In the genomic region with DNA sequence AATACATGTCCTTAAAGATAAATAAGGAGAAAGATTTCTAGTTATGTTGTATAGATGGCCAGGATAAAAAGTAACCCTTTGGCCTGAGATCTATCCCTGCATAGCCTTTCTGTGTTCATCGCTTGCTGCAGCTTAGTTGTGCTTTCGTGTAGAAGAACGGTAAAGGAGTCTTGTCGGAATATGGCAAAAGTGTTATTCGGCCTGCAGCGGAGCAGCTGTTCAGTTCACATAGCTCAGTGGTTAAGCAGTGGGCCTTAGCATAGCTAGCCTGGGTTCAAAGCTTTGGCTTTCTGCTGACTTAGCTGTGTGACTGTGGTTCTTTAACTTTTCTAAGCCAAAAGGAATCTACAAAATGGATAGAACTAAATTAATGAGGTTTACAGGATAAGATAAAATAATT, we compare ENCODE assay signal across 17 cellular contexts.
"Had no signal": no experiment of that assay in that cellular context is flagged by ENCODE, and none has a peak within 500 bp of the region (broad histone marks: within the 10 kb centered on the region; RNA-seq: fewer than 3 reads in every experiment).

No MANE protein-coding gene starts in this region.

- H3K27ac Mint-ChIP-seq: natural killer cell treated with Interleukin-12 subunit alpha and Interleukin-12 subunit beta and Interleukin-15 and Interleukin-18, amount 100 ng/mL, for 72 hours; WTC11 had no signal

- H3K36me3 ChIP-seq: thyroid gland had no signal

- DNase-seq: activated CD8-positive, alpha-beta memory T cell treated with anti-CD3 and anti-CD28 coated beads for 24 hours; activated CD8-positive, alpha-beta memory T cell treated with anti-CD3 and anti-CD28 coated beads, Interleukin-2, amount 50 U/mL, for 4 hours; activated naive CD4-positive, alpha-beta T cell treated with anti-CD3 and anti-CD28 coated beads for 36 hours; activated T-cell treated with anti-CD3 and anti-CD28 coated beads, Interleukin-2, amount 50 U/mL, for 4 hours; foreskin fibroblast; kidney; nucleus accumbens; spleen; stimulated activated CD4-positive, alpha-beta T cell treated with anti-CD3 and anti-CD28 coated beads, Interleukin-4, amount 100 ng/mL, for 1 hour; stimulated activated naive CD4-positive, alpha-beta T cell; substantia nigra; T1000; thyroid gland had no signal

- H3K27me3 Mint-ChIP-seq: natural killer cell treated with Interleukin-12 subunit alpha and Interleukin-12 subunit beta and Interleukin-15 and Interleukin-18, amount 100 ng/mL, for 72 hours had no signal

- H3K4me3 ChIP-seq: spleen, thyroid gland had no signal

- H3K36me3 Mint-ChIP-seq: WTC11 had no signal

- H3K4me1 ChIP-seq: spleen, thyroid gland had no signal

- H3K4me1 Mint-ChIP-seq: WTC11 had no signal

- H3K27ac ChIP-seq: spleen, thyroid gland had no signal

- H3K27me3 ChIP-seq: spleen, thyroid gland had no signal

- H3K4me3 Mint-ChIP-seq: activated naive CD4-positive, alpha-beta T cell treated with anti-CD3 and anti-CD28 coated beads for 36 hours; activated T-cell treated with anti-CD3 and anti-CD28 coated beads, Interleukin-2, amount 50 U/mL, for 4 hours; natural killer cell treated with Interleukin-12 subunit alpha and Interleukin-12 subunit beta and Interleukin-15 and Interleukin-18, amount 100 ng/mL, for 72 hours; WTC11 had no signal

- ATAC-seq: activated T-cell treated with anti-CD3 and anti-CD28 coated beads, Interleukin-2, amount 50 U/mL, for 4 hours; left lobe of liver; natural killer cell treated with Interleukin-12 subunit alpha and Interleukin-12 subunit beta and Interleukin-15 and Interleukin-18, amount 100 ng/mL, for 72 hours; sciatic nerve; WTC11 had no signal

- H3K9me3 Mint-ChIP-seq: activated naive CD4-positive, alpha-beta T cell treated with anti-CD3 and anti-CD28 coated beads for 36 hours; activated T-cell treated with anti-CD3 and anti-CD28 coated beads, Interleukin-2, amount 50 U/mL, for 4 hours; natural killer cell treated with Interleukin-12 subunit alpha and Interleukin-12 subunit beta and Interleukin-15 and Interleukin-18, amount 100 ng/mL, for 72 hours; WTC11 had no signal

- H3K9me3 ChIP-seq: spleen, thyroid gland had no signal
